10 cellular contexts compared by ENCODE assay signal in the genomic region with DNA sequence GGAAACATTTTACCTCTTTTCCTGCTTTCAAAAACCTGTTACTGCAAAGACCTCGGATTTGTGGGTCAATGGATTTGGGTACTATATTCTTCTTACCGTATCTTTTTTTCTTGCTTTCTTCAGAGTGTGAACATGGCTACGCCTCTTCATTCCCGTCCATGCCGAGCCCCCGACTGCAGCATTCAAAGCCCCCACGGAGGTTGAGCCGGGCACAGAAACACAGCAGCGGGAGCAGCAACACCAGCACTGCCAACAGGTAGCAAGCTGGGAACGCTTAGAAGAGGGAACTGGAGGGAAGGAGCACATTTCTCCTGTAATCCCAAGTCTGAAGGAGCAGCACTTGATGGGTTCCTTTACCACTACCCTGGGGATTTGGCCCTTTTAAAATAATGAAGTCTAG. TPM values are rescaled to one million over a fixed set of nuclear protein-coding genes. Genes with fewer than 3 reads are reported as not detected.
DNase-seq lines count a peak whose midpoint lies in the region; ATAC-seq and TF ChIP-seq lines count a peak whose summit lies in the region.
"Had no signal": no experiment of that assay in that cellular context is flagged by ENCODE, and none has a peak within 500 bp of the region (broad histone marks: within the 10 kb centered on the region; RNA-seq: fewer than 3 reads in every experiment).

No MANE protein-coding gene starts in this region.

- H3K9me3 ChIP-seq in CD4-positive, CD25-positive, alpha-beta regulatory T cell (ENCODE audit: control insufficient read depth in 2 of 2, low read length in 2 of 2) = no peaks in the 10 kb centered on the region
- no peaks in the 10 kb centered on the region for H3K9me3 ChIP-seq in neural progenitor cell (ENCODE audit: low read depth)

- no peak for DNase-seq in CD4-positive, CD25-positive, alpha-beta regulatory T cell
- DNase-seq in HFFc6 (no peak), neural progenitor cell (ENCODE audit: low spot score) (no peak), AML-193 (lab: John Stamatoyannopoulos, UW) (no peak), NCI-H2081 (lab: John Stamatoyannopoulos, UW) (no peak)
- DNase-seq: activated CD4-positive, alpha-beta T cell treated with anti-CD3 and anti-CD28 coated beads, Interleukin-2, amount 50 U/mL, for 4 hours; DMS79 had no signal

- no peaks in the 10 kb centered on the region for H3K79me2 ChIP-seq in neural progenitor cell (ENCODE audit: low read depth)

- H3K27me3 Mint-ChIP-seq in CD4-positive, CD25-positive, alpha-beta regulatory T cell = peaks cover 5% of the 10 kb centered on the region
- H3K27me3 Mint-ChIP-seq in HFFc6 (ENCODE audit: insufficient read depth) = no peaks in the 10 kb centered on the region
- H3K27me3 Mint-ChIP-seq in neural progenitor cell (ENCODE audit: insufficient read depth, low read depth) = peaks cover 15% of the 10 kb centered on the region

- H3K4me1 ChIP-seq in CD4-positive, CD25-positive, alpha-beta regulatory T cell (ENCODE audit: control insufficient read depth, insufficient read depth, low read length, poor library complexity, severe bottlenecking) = peaks cover 14% of the 10 kb centered on the region
- H3K4me1 ChIP-seq in neural progenitor cell = no peaks in the 10 kb centered on the region

- peak overlapping the region; percentile 73 for H3K4me2 ChIP-seq in neural progenitor cell

- peaks cover 8% of the 10 kb centered on the region for H3K36me3 ChIP-seq in CD4-positive, CD25-positive, alpha-beta regulatory T cell (ENCODE audit: control insufficient read depth, insufficient read depth, low read length)
- peaks cover 11% of the 10 kb centered on the region for H3K36me3 ChIP-seq in neural progenitor cell

- H3K36me3 Mint-ChIP-seq in CD4-positive, CD25-positive, alpha-beta regulatory T cell = peaks cover 14% of the 10 kb centered on the region
- H3K36me3 Mint-ChIP-seq in HFFc6 (ENCODE audit: low read depth) (no peaks in the 10 kb centered on the region), neural progenitor cell (peaks cover 11% of the 10 kb centered on the region)

- H3K27ac ChIP-seq in CD4-positive, CD25-positive, alpha-beta regulatory T cell (ENCODE audit: insufficient read depth, low read length, poor library complexity, severe bottlenecking) = no peak overlapping the region
- H3K27ac ChIP-seq in cingulate gyrus (ENCODE audit: low read depth, low read length) (peak overlapping the region; percentile 98), neural progenitor cell (no peak overlapping the region)

- H3K4me3 Mint-ChIP-seq in CD4-positive, CD25-positive, alpha-beta regulatory T cell = peak overlapping the region; percentile 75 to 94 (median 93)
- H3K4me3 Mint-ChIP-seq in HFFc6 (0 out of 2 replicates have a peak overlapping the region, but pooled peaks have one; percentile 92), neural progenitor cell (peak overlapping the region; percentile 92)

- peaks cover 18% of the 10 kb centered on the region for H3F3A ChIP-seq in neural progenitor cell (ENCODE audit: low read depth)

- ATAC-seq in CD4-positive, CD25-positive, alpha-beta regulatory T cell (ENCODE audit: low read depth in 2 of 2) = no peak
- ATAC-seq in GM21390 (IDR thresholded peaks at IDR 0.05; ENCODE audit: unreplicated experiment) = no peak
- no peak for ATAC-seq in HG03280 (IDR thresholded peaks at IDR 0.05; ENCODE audit: unreplicated experiment)

- no peak overlapping the region for H3K9ac ChIP-seq in neural progenitor cell

- H3K4me3 ChIP-seq in CD4-positive, CD25-positive, alpha-beta regulatory T cell (ENCODE audit: low read depth, low read length) = peak overlapping the region; percentile 60
- H3K4me3 ChIP-seq in neural progenitor cell = peak overlapping the region; percentile 95

- H4K20me1 ChIP-seq in neural progenitor cell (ENCODE audit: low read depth) = peaks cover 8% of the 10 kb centered on the region

- peaks cover 13 to 47% (median 27%) of the 10 kb centered on the region in 4 donors for H3K4me1 Mint-ChIP-seq in CD4-positive, CD25-positive, alpha-beta regulatory T cell
- peaks cover 17% of the 10 kb centered on the region for H3K4me1 Mint-ChIP-seq in HFFc6 (ENCODE audit: low read depth)
- peaks cover 12% of the 10 kb centered on the region for H3K4me1 Mint-ChIP-seq in neural progenitor cell

- TF ChIP-seq CTCF in HFFc6 (IDR thresholded peaks at IDR 0.05) (no peak), neural progenitor cell (IDR thresholded peaks at IDR 0.05) (no peak)

- H3K27ac Mint-ChIP-seq in CD4-positive, CD25-positive, alpha-beta regulatory T cell = no peak overlapping the region
- H3K27ac Mint-ChIP-seq in HFFc6 (no peak overlapping the region), neural progenitor cell (no peak overlapping the region)

- H3K27me3 ChIP-seq in CD4-positive, CD25-positive, alpha-beta regulatory T cell (ENCODE audit: control insufficient read depth, insufficient read depth, low read length) = no peaks in the 10 kb centered on the region
- H3K27me3 ChIP-seq in neural progenitor cell = peaks cover 11% of the 10 kb centered on the region

- H3K9me3 Mint-ChIP-seq in CD4-positive, CD25-positive, alpha-beta regulatory T cell = no peaks in the 10 kb centered on the region
- H3K9me3 Mint-ChIP-seq in HFFc6 (no peaks in the 10 kb centered on the region), neural progenitor cell (no peaks in the 10 kb centered on the region)

- H2AFZ ChIP-seq in neural progenitor cell (replicated peaks) = no peak overlapping the region

RNA-seq across cellular contexts. Expression of gene MXI1, which starts 20.7 kb away (rescaled TPM):
- 48.1 TPM for total RNA-seq in CD4-positive, CD25-positive, alpha-beta regulatory T cell
- polyA plus RNA-seq in CD4-positive, CD25-positive, alpha-beta regulatory T cell = 10 to 100 TPM; 34.2 to 56.8 (median 40.2) TPM
- total RNA-seq in HFFc6 (2021; fragmentation: NEBNext Ultra II Directional; extraction: Animal tissue kit (Norgen Biotek cat#: 25700)) = 10 to 100 TPM in 2 of 6 experiments, 1 to 10 TPM in 4; 5.2 to 11.2 (median 6.2) TPM
- total RNA-seq in neural progenitor cell (ENCODE audit: low replicate concordance) = 18.2 and 23.5 TPM in 2 replicates
